In the genomic region with DNA sequence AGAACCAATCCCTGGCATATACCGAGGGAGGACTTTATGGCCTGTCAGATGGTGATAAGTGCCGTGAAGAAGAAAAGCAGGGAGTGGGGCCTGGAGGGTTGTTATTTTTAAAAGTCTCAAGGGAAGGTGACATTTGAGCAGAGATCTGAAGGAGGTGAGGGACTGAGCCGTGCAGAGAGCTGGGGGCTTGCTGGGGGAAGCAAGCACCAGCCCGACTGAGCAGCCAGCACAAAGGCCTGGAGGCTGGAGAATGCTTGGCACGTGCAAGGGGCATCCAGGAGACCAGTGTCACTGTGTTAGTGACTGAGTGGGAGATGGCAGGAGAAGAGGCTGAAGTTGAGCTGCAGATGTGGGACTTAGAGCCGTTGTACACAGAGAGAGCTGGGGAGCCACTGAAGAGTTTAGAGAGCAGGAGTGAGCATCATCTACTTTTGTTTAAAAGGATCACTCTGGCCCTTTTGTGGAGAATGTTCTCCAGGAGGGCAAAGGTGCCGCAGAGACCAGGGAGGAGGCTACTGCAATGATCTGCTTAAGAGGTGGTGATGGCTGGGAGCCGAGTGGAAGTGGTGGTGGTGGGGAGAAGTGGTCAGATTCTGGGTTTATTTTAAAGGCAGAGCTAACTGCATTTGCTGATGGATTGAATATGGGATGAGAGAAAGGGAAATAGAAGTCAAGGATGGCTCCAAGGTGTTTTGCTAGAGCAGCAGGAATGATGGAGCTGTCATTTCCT, we compare ENCODE assay signal across 20 cellular contexts. TPM values are rescaled to one million over a fixed set of nuclear protein-coding genes. Genes with fewer than 3 reads are reported as not detected.
DNase-seq lines count a peak whose midpoint lies in the region; TF ChIP-seq lines count a peak whose summit lies in the region.
"Had no signal": no experiment of that assay in that cellular context is flagged by ENCODE, and none has a peak within 500 bp of the region (broad histone marks: within the 10 kb centered on the region; RNA-seq: fewer than 3 reads in every experiment).

No MANE protein-coding gene starts in this region.

- no peak for TF ChIP-seq CTCF in mesothelial cell of epicardium (IDR thresholded peaks at IDR 0.05; ENCODE audit: unreplicated experiment)
- TF ChIP-seq CTCF in progenitor cell of endocrine pancreas (IDR thresholded peaks at IDR 0.05; ENCODE audit: unreplicated experiment): no peak
- TF ChIP-seq CTCF in prostate gland (IDR thresholded peaks at IDR 0.05): no peak

- H3K9me3 ChIP-seq in SJCRH30 (replicated peaks): peaks cover 5% of the 10 kb centered on the region
- H3K9me3 ChIP-seq in prostate gland: no peaks in the 10 kb centered on the region
- H3K9me3 ChIP-seq: Peyer's patch, SJSA1 had no signal

- CTCF ChIA-PET in HEK293T (lab: Yijun Ruan, JAX): interaction anchor here (0.9 to 1.1 kb wide), 2 partner anchors 10 to 12 kb away, joined by 3 read pairs; no protein-coding TSS in a partner anchor

- POLR2A ChIA-PET in HEK293T (lab: Yijun Ruan, JAX): no interaction called here

- WGBS in prostate gland: 79% methylated on average over 8 of the region's 8 CpGs

- H3K27ac ChIP-seq in SJCRH30: peak overlapping the region; percentile 7; the same call in 1 of the 2 replicates
- H3K27ac ChIP-seq in prostate gland: no peak overlapping the region
- H3K27ac ChIP-seq: GM23248, Peyer's patch, SJSA1 had no signal

- H3K4me3 Mint-ChIP-seq in mesothelial cell of epicardium: no peak overlapping the region
- no peak overlapping the region for H3K4me3 Mint-ChIP-seq in progenitor cell of endocrine pancreas (ENCODE audit: low read depth)
- H3K4me3 Mint-ChIP-seq: CD4-positive, CD25-positive, alpha-beta regulatory T cell had no signal

- peaks cover 26% of the 10 kb centered on the region for H3K36me3 Mint-ChIP-seq in mesothelial cell of epicardium
- peaks cover 18% of the 10 kb centered on the region for H3K36me3 Mint-ChIP-seq in progenitor cell of endocrine pancreas (ENCODE audit: insufficient read depth)
- H3K36me3 Mint-ChIP-seq: CD4-positive, CD25-positive, alpha-beta regulatory T cell had no signal

- intact Hi-C loops in prostate gland (cut with DNase I): no loop called here

- H3K9me3 Mint-ChIP-seq in mesothelial cell of epicardium (peaks cover 4% of the 10 kb centered on the region), progenitor cell of endocrine pancreas (ENCODE audit: low read depth) (no peaks in the 10 kb centered on the region)

- H3K4me1 Mint-ChIP-seq in mesothelial cell of epicardium (peaks cover 34% of the 10 kb centered on the region), progenitor cell of endocrine pancreas (ENCODE audit: low read depth) (peaks cover 19% of the 10 kb centered on the region)
- H3K4me1 Mint-ChIP-seq: CD4-positive, CD25-positive, alpha-beta regulatory T cell had no signal

- H3K36me3 ChIP-seq in SJCRH30 (no peaks in the 10 kb centered on the region), prostate gland (no peaks in the 10 kb centered on the region)
- H3K36me3 ChIP-seq: Peyer's patch, SJSA1 had no signal

- DNase-seq in HEK293T (ENCODE audit: extremely low spot score) (no peak), SJCRH30 (peak in 1 of 2 experiments; percentile 39), mesothelial cell of epicardium (ENCODE audit: low spot score in 2 of 2, unreplicated experiment in 2 of 2) (no peak), progenitor cell of endocrine pancreas (ENCODE audit: low spot score, unreplicated experiment) (no peak), dedifferentiated amniotic fluid mesenchymal stem cell (ENCODE audit: extremely low spot score) (no peak), DMS79 treated with DMSO at 0.1 percent for 48 hours (lab: John Stamatoyannopoulos, UW) (no peak), prostate gland (ENCODE audit: low spot score) (no peak)
- DNase-seq: CD4-positive, CD25-positive, alpha-beta regulatory T cell; DMS 273 treated with DMSO at 0.1 percent for 48 hours; DND-41; GM23248; HCEC 1CT; KBM-7; NCI-H1092; NCI-H1436 treated with DMSO at 0.1 percent for 48 hours; NCI-H345; NCI-H524; NCI-H774; Peyer's patch had no signal

- H3K4me3 ChIP-seq in SJCRH30: no peak overlapping the region
- no peak overlapping the region for H3K4me3 ChIP-seq in prostate gland
- H3K4me3 ChIP-seq: GM23248, Peyer's patch, SJSA1 had no signal

- H3K27me3 ChIP-seq in SJCRH30: no peaks in the 10 kb centered on the region
- H3K27me3 ChIP-seq in prostate gland (replicated peaks; ENCODE audit: insufficient read depth): no peaks in the 10 kb centered on the region
- H3K27me3 ChIP-seq: Peyer's patch, SJSA1 had no signal

- TF ChIP-seq POLR2A in prostate gland (IDR thresholded peaks at IDR 0.05): no peak

- H3K4me1 ChIP-seq in SJCRH30 (peaks cover 53% of the 10 kb centered on the region), prostate gland (replicated peaks) (peaks cover 5% of the 10 kb centered on the region)

- H3K27me3 Mint-ChIP-seq in mesothelial cell of epicardium (ENCODE audit: low read depth): no peaks in the 10 kb centered on the region
- H3K27me3 Mint-ChIP-seq in progenitor cell of endocrine pancreas: no peaks in the 10 kb centered on the region

- H3K27ac Mint-ChIP-seq in mesothelial cell of epicardium (peak overlapping the region; percentile 83), progenitor cell of endocrine pancreas (peak overlapping the region; percentile 38)
- H3K27ac Mint-ChIP-seq: CD4-positive, CD25-positive, alpha-beta regulatory T cell had no signal

TF ChIP-seq in HEK293T, 16 proteins besides CTCF, POLR2A, EP300 and RAD21:
- TF ChIP-seq, protein P1, sequence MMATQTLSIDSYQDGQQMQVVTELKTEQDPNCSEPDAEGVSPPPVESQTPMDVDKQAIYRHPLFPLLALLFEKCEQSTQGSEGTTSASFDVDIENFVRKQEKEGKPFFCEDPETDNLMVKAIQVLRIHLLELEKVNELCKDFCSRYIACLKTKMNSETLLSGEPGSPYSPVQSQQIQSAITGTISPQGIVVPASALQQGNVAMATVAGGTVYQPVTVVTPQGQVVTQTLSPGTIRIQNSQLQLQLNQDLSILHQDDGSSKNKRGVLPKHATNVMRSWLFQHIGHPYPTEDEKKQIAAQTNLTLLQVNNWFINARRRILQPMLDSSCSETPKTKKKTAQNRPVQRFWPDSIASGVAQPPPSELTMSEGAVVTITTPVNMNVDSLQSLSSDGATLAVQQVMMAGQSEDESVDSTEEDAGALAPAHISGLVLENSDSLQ (IDR thresholded peaks at IDR 0.05): peak; percentile 66
- TF ChIP-seq TARDBP (IDR thresholded peaks at IDR 0.05) (no peak), ARNT (IDR thresholded peaks at IDR 0.05) (no peak)

RNA-seq across cellular contexts. Expression of a gene that starts 31.2 kb away (rescaled TPM):
- total RNA-seq in SJCRH30 (2014; rRNA removed; shearing (Covaris generic)): 12.3 and 16.3 TPM in 2 replicates
- total RNA-seq in mesothelial cell of epicardium (143 to 151 TPM (median 145 TPM) in 3 replicates), progenitor cell of endocrine pancreas (74.0 and 79.4 TPM in 2 replicates), prostate gland (10 to 100 TPM; 49.9 to 60.5 TPM)
- total RNA-seq: CD4-positive, CD25-positive, alpha-beta regulatory T cell had no signal

RNA-seq across cellular contexts. Expression of a gene that starts 36.8 kb away (rescaled TPM):
- total RNA-seq in SJCRH30 (2014; rRNA removed; shearing (Covaris generic)): 18.9 and 25.4 TPM in 2 replicates
- 36.6 to 40.0 TPM (median 38.0 TPM) in 3 replicates for total RNA-seq in mesothelial cell of epicardium
- 28.8 and 35.9 TPM in 2 replicates for total RNA-seq in progenitor cell of endocrine pancreas
- total RNA-seq in prostate gland: 10 to 100 TPM; 17.7 to 49.3 TPM
